1 cellular context compared by ENCODE assay signal in the genomic region with DNA sequence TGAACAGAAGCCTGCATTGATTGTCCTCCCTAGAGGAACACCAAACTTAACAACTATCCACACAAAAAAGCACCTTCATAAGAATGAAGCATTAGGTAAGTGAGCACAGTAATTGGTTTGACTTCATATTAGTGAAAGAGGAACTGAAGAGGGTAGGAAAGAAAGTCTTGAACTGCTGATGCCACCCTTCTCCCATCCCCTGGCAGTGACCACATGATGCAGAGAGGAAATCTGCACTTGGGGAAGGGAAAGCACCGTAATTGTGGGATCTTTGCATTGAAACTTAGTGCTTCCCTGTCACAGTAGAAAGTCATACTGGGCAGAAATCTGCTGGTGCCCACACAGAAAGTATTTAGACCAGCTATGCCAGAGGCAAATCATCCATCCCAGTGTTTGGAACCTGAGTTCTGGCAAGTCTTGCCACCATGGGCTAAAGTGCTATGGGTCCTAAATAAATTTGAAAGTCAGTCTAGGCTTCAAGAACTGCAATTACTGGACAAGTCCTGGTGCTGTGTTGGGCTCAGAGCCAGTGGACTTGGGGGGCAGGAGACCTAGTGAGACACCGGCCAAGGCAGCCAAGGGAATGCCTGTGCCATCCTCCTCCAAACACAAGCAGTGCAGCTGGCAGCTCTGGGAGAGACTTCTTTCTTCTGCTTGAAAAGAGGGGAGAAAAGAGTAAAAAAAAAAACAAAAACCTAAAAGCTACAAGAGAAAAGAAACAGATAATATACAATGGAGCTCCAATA.
TF ChIP-seq lines count a peak whose summit lies in the region.

No MANE protein-coding gene starts in this region.

TF ChIP-seq in H1, 55 proteins besides CTCF, POLR2A, EP300 and RAD21 (continued from another document):
- TF ChIP-seq CHD7 (IDR thresholded peaks at IDR 0.05; ENCODE audit: insufficient replicate concordance, low read length) = no peak
- TF ChIP-seq SUZ12 (IDR thresholded peaks at IDR 0.05; ENCODE audit: low read length) = no peak
- TF ChIP-seq KDM1A (IDR thresholded peaks at IDR 0.05; ENCODE audit: borderline replicate concordance, low read length) = no peak
TF ChIP-seq in H1: peak in this region for 0.
